ENCODE assay signal across 20 cellular contexts in genomic region chr1:214462882-214463281, GRCh38.
DNase-seq lines count a peak whose midpoint lies in the region; ATAC-seq, FAIRE-seq and TF ChIP-seq lines count a peak whose summit lies in the region.
"Had no signal": no experiment of that assay in that cellular context is flagged by ENCODE, and none has a peak within 500 bp of the region (broad histone marks: within the 10 kb centered on the region; RNA-seq: fewer than 3 reads in every experiment).

No MANE protein-coding gene starts in this region.

- TF ChIP-seq CTCF in HepG2 (CRISPR knock-in tag; IDR thresholded peaks at IDR 0.05), result no peak
- TF ChIP-seq CTCF in right lobe of liver (IDR thresholded peaks at IDR 0.05), result no peak
- no peak for TF ChIP-seq CTCF in mesothelial cell of epicardium (IDR thresholded peaks at IDR 0.05; ENCODE audit: unreplicated experiment)

- DNase-seq in HepG2 (ENCODE audit: low spot score) (no peak), right lobe of liver (no peak), mesothelial cell of epicardium (ENCODE audit: low spot score in 2 of 2, unreplicated experiment in 2 of 2) (no peak), GDM1 (lab: John Stamatoyannopoulos, UW) (no peak), amygdala (lab: John Stamatoyannopoulos, UW) (no peak)
- DNase-seq in activated T-helper 2 cell treated with anti-CD3 and anti-CD28 coated beads, Interferon-gamma antibody, Interleukin-2, Interleukin-4, amounts not matched to agents 10 μg/mL and 5 μg/mL and 100 μg/mL, durations not matched to agents 14 hours and 24 hours and 36 hours (ENCODE audit: low spot score), result no peak
- DNase-seq in stimulated activated naive B cell treated with anti-CD40 and anti-IgM and Interleukin-4, amounts not matched to agents 10 μg/mL and 1 μg/mL and 100 μg/mL, for 72 hours, result no peak
- DNase-seq: 8988T; CD4-positive, alpha-beta memory T cell; GOT3; H7; HFFc6 had no signal

- H3K9me3 ChIP-seq in HepG2 (ENCODE audit: low read length), result no peaks in the 10 kb centered on the region
- no peaks in the 10 kb centered on the region for H3K9me3 ChIP-seq in right lobe of liver
- H3K9me3 ChIP-seq: BLaER1 had no signal

- ATAC-seq in HepG2 (peak; percentile 62), right lobe of liver (no peak), GM21447 (IDR thresholded peaks at IDR 0.05; ENCODE audit: unreplicated experiment) (no peak)
- no peak for ATAC-seq in stimulated activated naive B cell treated with anti-CD40 and anti-IgM and Interleukin-4, amounts not matched to agents 10 μg/mL and 1 μg/mL and 100 μg/mL, for 72 hours (replicated peaks)
- ATAC-seq: HCT116 had no signal

- H2AFZ ChIP-seq in HepG2 (ENCODE audit: low read length), result no peak overlapping the region

- no peak for TF ChIP-seq RAD21 in HepG2 (CRISPR knock-in tag; IDR thresholded peaks at IDR 0.05)

- FAIRE-seq in HepG2 (lab: Jason Lieb, UNC), result no peak
- FAIRE-seq: GM12892, GM18507, HTR-8/SVneo had no signal

- no peaks in the 10 kb centered on the region for H4K20me1 ChIP-seq in HepG2 (ENCODE audit: insufficient read depth, low read length)
- H4K20me1 ChIP-seq: BLaER1 had no signal

- H3K36me3 Mint-ChIP-seq in activated T-helper 2 cell treated with anti-CD3 and anti-CD28 coated beads, Interferon-gamma antibody, Interleukin-2, Interleukin-4, amounts not matched to agents 10 μg/mL and 5 μg/mL and 100 μg/mL, durations not matched to agents 14 hours and 24 hours and 36 hours (ENCODE audit: low read depth), result peaks cover 46% of the 10 kb centered on the region
- H3K36me3 Mint-ChIP-seq in mesothelial cell of epicardium, result peaks cover 9% of the 10 kb centered on the region
- H3K36me3 Mint-ChIP-seq in stimulated activated naive B cell treated with anti-CD40 and anti-IgM and Interleukin-4, amounts not matched to agents 10 μg/mL and 1 μg/mL and 100 μg/mL, for 72 hours, result no peaks in the 10 kb centered on the region
- H3K36me3 Mint-ChIP-seq: CD14-positive monocyte; CD4-positive, alpha-beta memory T cell; IgD-negative memory B cell had no signal

- no peaks in the 10 kb centered on the region for H3K79me2 ChIP-seq in HepG2 (ENCODE audit: insufficient read depth, low read length)

- no peak overlapping the region for H3K4me2 ChIP-seq in HepG2 (ENCODE audit: low read depth, low read length)
- H3K4me2 ChIP-seq: BLaER1 had no signal

- peak overlapping the region; percentile 19 for H3K27ac Mint-ChIP-seq in activated T-helper 2 cell treated with anti-CD3 and anti-CD28 coated beads, Interferon-gamma antibody, Interleukin-2, Interleukin-4, amounts not matched to agents 10 μg/mL and 5 μg/mL and 100 μg/mL, durations not matched to agents 14 hours and 24 hours and 36 hours
- H3K27ac Mint-ChIP-seq in mesothelial cell of epicardium, result peak overlapping the region; percentile 26
- no peak overlapping the region for H3K27ac Mint-ChIP-seq in stimulated activated naive B cell treated with anti-CD40 and anti-IgM and Interleukin-4, amounts not matched to agents 10 μg/mL and 1 μg/mL and 100 μg/mL, for 72 hours
- H3K27ac Mint-ChIP-seq: CD14-positive monocyte; CD4-positive, alpha-beta memory T cell; HFFc6; IgD-negative memory B cell had no signal

- no peaks in the 10 kb centered on the region for H3K27me3 Mint-ChIP-seq in activated T-helper 2 cell treated with anti-CD3 and anti-CD28 coated beads, Interferon-gamma antibody, Interleukin-2, Interleukin-4, amounts not matched to agents 10 μg/mL and 5 μg/mL and 100 μg/mL, durations not matched to agents 14 hours and 24 hours and 36 hours (ENCODE audit: low read depth)
- no peaks in the 10 kb centered on the region for H3K27me3 Mint-ChIP-seq in mesothelial cell of epicardium (ENCODE audit: low read depth)
- H3K27me3 Mint-ChIP-seq in stimulated activated naive B cell treated with anti-CD40 and anti-IgM and Interleukin-4, amounts not matched to agents 10 μg/mL and 1 μg/mL and 100 μg/mL, for 72 hours, result peaks cover 4% of the 10 kb centered on the region in 2 donors

- 50% methylated on average over 2 of the region's 2 CpGs for WGBS in HepG2 (ENCODE audit: low lambda C conversion rate)
- 62% methylated on average over 2 of the region's 2 CpGs for WGBS in right lobe of liver (ENCODE audit: insufficient coverage, low coverage, low lambda C conversion rate, missing lambda C conversion rate)

- TF ChIP-seq POLR2A in HepG2 (IDR thresholded peaks at IDR 0.05; ENCODE audit: insufficient read depth in 1 of 2, low read depth in 2 of 2, low read length in 2 of 2), result no peak
- no peak for TF ChIP-seq POLR2A in right lobe of liver (IDR thresholded peaks at IDR 0.05)

- TF ChIP-seq EP300 in HepG2 (IDR thresholded peaks at IDR 0.05; ENCODE audit: low read depth in 2 of 2, low read length in 2 of 2), result no peak
- TF ChIP-seq EP300 in HepG2 (CRISPR knock-in tag; IDR thresholded peaks at IDR 0.05; ENCODE audit: borderline replicate concordance), result no peak

- in situ Hi-C loops in HepG2 (cut with HindIII; ENCODE audit: extremely low pct_ligation_motif_present, low pct_unique_long_range_greater_than_20kb), result no loop called here

- no peaks in the 10 kb centered on the region for H3K9me3 Mint-ChIP-seq in activated T-helper 2 cell treated with anti-CD3 and anti-CD28 coated beads, Interferon-gamma antibody, Interleukin-2, Interleukin-4, amounts not matched to agents 10 μg/mL and 5 μg/mL and 100 μg/mL, durations not matched to agents 14 hours and 24 hours and 36 hours
- H3K9me3 Mint-ChIP-seq in mesothelial cell of epicardium, result no peaks in the 10 kb centered on the region
- peaks cover 0 to 2% of the 10 kb centered on the region in 2 donors for H3K9me3 Mint-ChIP-seq in stimulated activated naive B cell treated with anti-CD40 and anti-IgM and Interleukin-4, amounts not matched to agents 10 μg/mL and 1 μg/mL and 100 μg/mL, for 72 hours
- H3K9me3 Mint-ChIP-seq: CD4-positive, alpha-beta memory T cell; HFFc6; IgD-negative memory B cell had no signal

- H3K4me3 ChIP-seq in HepG2 (replicated peaks in 1 of 3; ENCODE audit: insufficient read depth in 1 of 3, low read depth in 2 of 3, low read length in 3 of 3) (no peak overlapping the region), right lobe of liver (no peak overlapping the region)
- H3K4me3 ChIP-seq: BLaER1 had no signal

- H3K4me1 Mint-ChIP-seq in activated T-helper 2 cell treated with anti-CD3 and anti-CD28 coated beads, Interferon-gamma antibody, Interleukin-2, Interleukin-4, amounts not matched to agents 10 μg/mL and 5 μg/mL and 100 μg/mL, durations not matched to agents 14 hours and 24 hours and 36 hours (ENCODE audit: low read depth), result peaks cover 39% of the 10 kb centered on the region
- H3K4me1 Mint-ChIP-seq in mesothelial cell of epicardium, result peaks cover 63% of the 10 kb centered on the region
- H3K4me1 Mint-ChIP-seq in stimulated activated naive B cell treated with anti-CD40 and anti-IgM and Interleukin-4, amounts not matched to agents 10 μg/mL and 1 μg/mL and 100 μg/mL, for 72 hours, result no peaks in the 10 kb centered on the region
- H3K4me1 Mint-ChIP-seq: CD14-positive monocyte; CD4-positive, alpha-beta memory T cell; IgD-negative memory B cell had no signal

- H3K4me1 ChIP-seq in HepG2 (ENCODE audit: insufficient read depth, low read length), result peaks cover 32% of the 10 kb centered on the region
- no peaks in the 10 kb centered on the region for H3K4me1 ChIP-seq in right lobe of liver
- H3K4me1 ChIP-seq: BLaER1 had no signal

- CTCF ChIA-PET in HepG2 (lab: Yijun Ruan, JAX; ENCODE audit: low intra/inter-chr PET ratio, low total read pairs), result no interaction called here

- H3K27ac ChIP-seq in HepG2 (ENCODE audit: extremely low read length, insufficient read depth, low read length), result no peak overlapping the region
- no peak overlapping the region for H3K27ac ChIP-seq in right lobe of liver
- H3K27ac ChIP-seq: BLaER1 had no signal

- POLR2A ChIA-PET in HepG2 (lab: Yijun Ruan, JAX), result no interaction called here

- no peak overlapping the region for H3K9ac ChIP-seq in HepG2 (ENCODE audit: insufficient read depth, low read depth, low read length)
- H3K9ac ChIP-seq: BLaER1 had no signal

- no peaks in the 10 kb centered on the region for H3K27me3 ChIP-seq in HepG2 (ENCODE audit: control insufficient read depth in 1 of 2, insufficient read depth in 2 of 2, low read length in 2 of 2)
- no peaks in the 10 kb centered on the region for H3K27me3 ChIP-seq in right lobe of liver
- H3K27me3 ChIP-seq: BLaER1 had no signal

- no peaks in the 10 kb centered on the region for H3K36me3 ChIP-seq in HepG2 (replicated peaks in 1 of 2; ENCODE audit: control insufficient read depth in 1 of 2, insufficient read depth in 2 of 2, low read length in 2 of 2)
- H3K36me3 ChIP-seq in right lobe of liver, result no peaks in the 10 kb centered on the region
- H3K36me3 ChIP-seq: BLaER1 had no signal

- BruUV-seq in HepG2 (replicated peaks; lab: Mats Ljungman, UMichigan), result no TSS peak

- intact Hi-C loops in HepG2 (cut with micrococcal nuclease; ENCODE audit: unreplicated experiment), result loop anchor here (5.0 kb wide), 2 partner anchors 44 to 89 kb away; partner anchors contain the start of gene PTPN14
- intact Hi-C loops in right lobe of liver (cut with DNase I), result no loop called here
- intact Hi-C loops in activated T-helper 2 cell treated with anti-CD3 and anti-CD28 coated beads, Interferon-gamma antibody, Interleukin-2, Interleukin-4, amounts not matched to agents 10 μg/mL and 5 μg/mL and 100 μg/mL, durations not matched to agents 14 hours and 24 hours and 36 hours (cut with micrococcal nuclease), result no loop called here

- no peak overlapping the region for H3K4me3 Mint-ChIP-seq in activated T-helper 2 cell treated with anti-CD3 and anti-CD28 coated beads, Interferon-gamma antibody, Interleukin-2, Interleukin-4, amounts not matched to agents 10 μg/mL and 5 μg/mL and 100 μg/mL, durations not matched to agents 14 hours and 24 hours and 36 hours (ENCODE audit: low read depth)
- H3K4me3 Mint-ChIP-seq in mesothelial cell of epicardium, result no peak overlapping the region
- H3K4me3 Mint-ChIP-seq in stimulated activated naive B cell treated with anti-CD40 and anti-IgM and Interleukin-4, amounts not matched to agents 10 μg/mL and 1 μg/mL and 100 μg/mL, for 72 hours, result no peak overlapping the region
- H3K4me3 Mint-ChIP-seq: CD14-positive monocyte; CD4-positive, alpha-beta memory T cell; HFFc6; IgD-negative memory B cell had no signal

TF ChIP-seq in HepG2, 621 proteins besides CTCF, POLR2A, EP300 and RAD21:
- TF ChIP-seq ZNF317 (CRISPR knock-in tag; IDR thresholded peaks at IDR 0.05) (peak; percentile 60; the same call in 1 of the 2 replicates), ZNF564 (CRISPR knock-in tag; IDR thresholded peaks at IDR 0.05) (no peak), HNF4A (CRISPR knock-in tag; IDR thresholded peaks at IDR 0.05) (0 out of 2 replicates have a peak, but pooled peaks have one; percentile 20)
